Comparison of ENCODE assay signal across 21 cellular contexts in the genomic region with DNA sequence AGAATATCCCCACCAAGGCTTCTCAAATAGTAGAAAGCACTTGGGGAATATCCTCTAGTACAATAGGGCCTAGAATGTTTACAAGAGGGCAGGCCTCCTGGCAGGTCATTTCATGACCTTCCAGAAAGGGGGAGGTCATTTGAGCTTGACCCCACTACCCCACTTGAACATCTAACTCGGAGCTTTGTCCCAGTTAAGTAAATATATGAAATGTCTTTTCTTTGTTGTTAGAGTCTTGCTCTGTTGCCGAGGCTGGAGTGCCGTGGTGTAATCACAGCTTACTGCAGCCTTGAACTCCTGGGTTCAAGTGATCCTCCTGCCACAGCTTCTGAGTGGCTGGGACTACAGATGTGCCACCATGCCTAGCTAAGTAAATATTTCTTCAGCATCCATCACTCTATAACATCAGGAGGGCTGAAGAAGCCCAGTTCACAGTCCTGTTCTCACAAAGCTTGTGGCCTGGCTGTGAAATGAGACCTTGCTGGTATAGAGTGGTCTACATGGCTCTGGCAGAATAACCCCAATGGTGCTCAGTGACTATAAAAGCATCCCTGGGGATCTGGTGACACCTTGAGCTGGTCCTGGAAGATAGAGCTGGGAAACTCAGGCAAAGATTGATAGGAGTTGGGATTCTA.
DNase-seq lines count a peak whose midpoint lies in the region; ATAC-seq and TF ChIP-seq lines count a peak whose summit lies in the region.
"Had no signal": no experiment of that assay in that cellular context is flagged by ENCODE, and none has a peak within 500 bp of the region (broad histone marks: within the 10 kb centered on the region; RNA-seq: fewer than 3 reads in every experiment).

No MANE protein-coding gene starts in this region.

- H3K9me3 ChIP-seq in KOPT-K1 (ENCODE audit: insufficient read depth, low read length, poor library complexity, severe bottlenecking) (no peaks in the 10 kb centered on the region), skeletal muscle tissue (ENCODE audit: control insufficient read depth in 3 of 3, low read length in 3 of 3) (no peaks in the 10 kb centered on the region), hepatocyte (ENCODE audit: low read depth) (no peaks in the 10 kb centered on the region)
- H3K9me3 ChIP-seq: sigmoid colon, upper lobe of left lung had no signal

- peaks cover 18 to 48% (median 25%) of the 10 kb centered on the region in 3 donors for H3K4me1 ChIP-seq in skeletal muscle tissue (ENCODE audit: control insufficient read depth in 3 of 3, insufficient read depth in 3 of 3, low read length in 3 of 3)
- peaks cover 7% of the 10 kb centered on the region for H3K4me1 ChIP-seq in hepatocyte (ENCODE audit: insufficient read depth)

- no peaks in the 10 kb centered on the region for H4K20me1 ChIP-seq in hepatocyte (ENCODE audit: insufficient read depth, poor library complexity, severe bottlenecking)

- H3K4me3 Mint-ChIP-seq in activated CD8-positive, alpha-beta memory T cell treated with anti-CD3 and anti-CD28 coated beads, Interleukin-2, amount 10 ng/mL, durations not matched to agents 7 days and 5 days = no peak overlapping the region
- H3K4me3 Mint-ChIP-seq: brain had no signal

- H3K36me3 Mint-ChIP-seq in activated CD8-positive, alpha-beta memory T cell treated with anti-CD3 and anti-CD28 coated beads, Interleukin-2, amount 10 ng/mL, durations not matched to agents 7 days and 5 days = peaks cover 1% of the 10 kb centered on the region
- H3K36me3 Mint-ChIP-seq: brain had no signal

- H3K4me1 Mint-ChIP-seq in activated CD8-positive, alpha-beta memory T cell treated with anti-CD3 and anti-CD28 coated beads, Interleukin-2, amount 10 ng/mL, durations not matched to agents 7 days and 5 days = peaks cover 67% of the 10 kb centered on the region

- H3K79me2 ChIP-seq in hepatocyte = peaks cover 32% of the 10 kb centered on the region

- DNase-seq in activated CD8-positive, alpha-beta memory T cell treated with anti-CD3 and anti-CD28 coated beads, Interleukin-2, amount 10 ng/mL, durations not matched to agents 7 days and 5 days = no peak
- no peak for DNase-seq in activated CD8-positive, alpha-beta memory T cell treated with anti-CD3 and anti-CD28 coated beads, Interleukin-2, amount 50 U/mL, for 48 hours
- DNase-seq in left lobe of liver (ENCODE audit: low spot score) (no peak), hepatocyte (ENCODE audit: low spot score) (no peak), EL (no peak), NCI-H128 (lab: John Stamatoyannopoulos, UW; ENCODE audit: unreplicated experiment) (no peak)
- DNase-seq: C1 segment of cervical spinal cord; DMS 273 treated with DMSO at 0.1 percent for 48 hours; kidney; MM.1S; NCI-H1436; NCI-H2107; NCI-H524; sigmoid colon; stimulated activated CD8-positive, alpha-beta memory T cell treated with anti-CD3 and anti-CD28 coated beads, Interleukin-4, amount 100 ng/mL, for 48 hours; T1000; upper lobe of left lung had no signal

- no peak overlapping the region for H3K9ac ChIP-seq in skeletal muscle tissue (ENCODE audit: low read depth in 1 of 3, low read length in 3 of 3)

- H3K27ac ChIP-seq in KOPT-K1 (ENCODE audit: low read depth, low read length, poor library complexity, severe bottlenecking) = peak overlapping the region; percentile 35
- peak overlapping the region; percentile 30 for H3K27ac ChIP-seq in skeletal muscle tissue (ENCODE audit: low read depth, low read length)
- no peak overlapping the region for H3K27ac ChIP-seq in hepatocyte
- H3K27ac ChIP-seq: sigmoid colon, upper lobe of left lung had no signal

- H3K9me2 ChIP-seq in hepatocyte (replicated peaks; ENCODE audit: insufficient read depth) = no peaks in the 10 kb centered on the region

- ATAC-seq in activated CD8-positive, alpha-beta memory T cell treated with anti-CD3 and anti-CD28 coated beads, Interleukin-2, amount 10 ng/mL, durations not matched to agents 7 days and 5 days = no peak
- ATAC-seq in left lobe of liver = peak; percentile 12
- ATAC-seq: SK-N-SH treated with all-trans-retinoic acid at 6 μM for 48 hours had no signal

- H3K36me3 ChIP-seq in KOPT-K1 (ENCODE audit: insufficient read depth, low read length) (no peaks in the 10 kb centered on the region), skeletal muscle tissue (ENCODE audit: control insufficient read depth in 3 of 3, insufficient read depth in 3 of 3, low read length in 3 of 3) (no peaks in the 10 kb centered on the region), hepatocyte (replicated peaks; ENCODE audit: insufficient read depth, low read depth) (no peaks in the 10 kb centered on the region)
- H3K36me3 ChIP-seq: sigmoid colon, upper lobe of left lung had no signal

- H3K4me2 ChIP-seq in hepatocyte = no peak overlapping the region

- TF ChIP-seq CTCF in hepatocyte (IDR thresholded peaks at IDR 0.05; ENCODE audit: poor library complexity) = no peak

- WGBS in hepatocyte (ENCODE audit: low lambda C conversion rate, missing lambda C conversion rate) = 56% methylated on average over 3 of the region's 3 CpGs

- CTCF ChIA-PET in activated CD8-positive, alpha-beta memory T cell treated with anti-CD3 and anti-CD28 coated beads, Interleukin-2, amount 10 ng/mL, durations not matched to agents 7 days and 5 days (lab: Charles Lee) = interaction anchor here (0.7 to 7.9 kb wide), 6 partner anchors 10 to 253 kb away, joined by 3 to 52 read pairs (median 4); partner anchors contain the start of gene ABTB2

- no peak overlapping the region for H2AFZ ChIP-seq in hepatocyte

- H3K27me3 ChIP-seq in skeletal muscle tissue (ENCODE audit: control insufficient read depth in 3 of 3, insufficient read depth in 3 of 3, low read length in 3 of 3) = no peaks in the 10 kb centered on the region
- H3K27me3 ChIP-seq in hepatocyte = no peaks in the 10 kb centered on the region
- H3K27me3 ChIP-seq: sigmoid colon, upper lobe of left lung had no signal

- H3K27me3 Mint-ChIP-seq in activated CD8-positive, alpha-beta memory T cell treated with anti-CD3 and anti-CD28 coated beads, Interleukin-2, amount 10 ng/mL, durations not matched to agents 7 days and 5 days = peaks cover 17% of the 10 kb centered on the region

- peak overlapping the region; percentile 80 for H3K27ac Mint-ChIP-seq in activated CD8-positive, alpha-beta memory T cell treated with anti-CD3 and anti-CD28 coated beads, Interleukin-2, amount 10 ng/mL, durations not matched to agents 7 days and 5 days

- H3K9me3 Mint-ChIP-seq in activated CD8-positive, alpha-beta memory T cell treated with anti-CD3 and anti-CD28 coated beads, Interleukin-2, amount 10 ng/mL, durations not matched to agents 7 days and 5 days (ENCODE audit: low read depth) = no peaks in the 10 kb centered on the region
- H3K9me3 Mint-ChIP-seq: brain had no signal

- no peak overlapping the region for H3K4me3 ChIP-seq in skeletal muscle tissue (ENCODE audit: low read length in 3 of 3)
- H3K4me3 ChIP-seq in hepatocyte = no peak overlapping the region
- H3K4me3 ChIP-seq: sigmoid colon, upper lobe of left lung had no signal
